Comparison of ENCODE assay signal across 11 cellular contexts in genomic region chr10:93718937-93719725, GRCh38. TPM values are rescaled to one million over a fixed set of nuclear protein-coding genes. Genes with fewer than 3 reads are reported as not detected.
DNase-seq lines count a peak whose midpoint lies in the region; ATAC-seq lines count a peak whose summit lies in the region.
"Had no signal": no experiment of that assay in that cellular context is flagged by ENCODE, and none has a peak within 500 bp of the region (broad histone marks: within the 10 kb centered on the region; RNA-seq: fewer than 3 reads in every experiment).

No MANE protein-coding gene starts in this region.

- no peak overlapping the region for H2BK5ac ChIP-seq in trophoblast cell (ENCODE audit: low read depth, low read length, poor library complexity)

- H2BK120ac ChIP-seq in trophoblast cell (ENCODE audit: insufficient read depth, low read length, poor library complexity) = no peak overlapping the region

- peaks cover 2% of the 10 kb centered on the region for H3K9me3 ChIP-seq in trophoblast cell (ENCODE audit: insufficient read depth, low read depth, low read length)

- no CpG with 5 or more reads among the region's 8 CpGs for WGBS in trophoblast cell (ENCODE audit: extremely low coverage, insufficient coverage, insufficient read length)

- no peaks in the 10 kb centered on the region for H3K79me2 ChIP-seq in trophoblast cell (ENCODE audit: control insufficient read depth, insufficient read depth, low read length, poor library complexity)

- H3K14ac ChIP-seq in trophoblast cell (ENCODE audit: low read length) = no peak overlapping the region

- H2BK12ac ChIP-seq in trophoblast cell (ENCODE audit: low read length) = no peak overlapping the region

- no peaks in the 10 kb centered on the region for H3K27me3 ChIP-seq in trophoblast cell (ENCODE audit: insufficient read depth, low read length)

- H3K36me3 ChIP-seq in trophoblast cell (ENCODE audit: control insufficient read depth in 1 of 2, insufficient read depth in 2 of 2, low read length in 2 of 2) = no peaks in the 10 kb centered on the region

- H3K79me1 ChIP-seq in trophoblast cell (ENCODE audit: low read length) = no peaks in the 10 kb centered on the region

- no peak overlapping the region for H3K4me2 ChIP-seq in trophoblast cell (ENCODE audit: low read length)

- H4K91ac ChIP-seq in trophoblast cell (ENCODE audit: low read depth, low read length) = no peak overlapping the region

- H4K8ac ChIP-seq in trophoblast cell (ENCODE audit: low read depth, low read length) = no peak overlapping the region

- no peak overlapping the region for H2AK5ac ChIP-seq in trophoblast cell (ENCODE audit: low read length)

- peaks cover 2 to 3% of the 10 kb centered on the region in 2 experiments for H3K4me1 ChIP-seq in trophoblast cell (ENCODE audit: control insufficient read depth in 1 of 2, insufficient read depth in 2 of 2, low read length in 2 of 2)

- H3K4ac ChIP-seq in trophoblast cell (ENCODE audit: low read depth, low read length) = no peak overlapping the region

- H2AFZ ChIP-seq in trophoblast cell (ENCODE audit: insufficient read depth, low read length, poor library complexity) = no peak overlapping the region

- ATAC-seq in GM18907 (IDR thresholded peaks at IDR 0.05; ENCODE audit: unreplicated experiment) (peak; percentile 50), GM21825 (IDR thresholded peaks at IDR 0.05; ENCODE audit: unreplicated experiment) (peak; percentile 63)
- ATAC-seq: activated naive CD4-positive, alpha-beta T cell treated with anti-CD3 and anti-CD28 coated beads, Interleukin-2, amount 50 U/mL, for 72 hours; effector memory CD8-positive, alpha-beta T cell had no signal

- no peak overlapping the region for H3K23ac ChIP-seq in trophoblast cell (ENCODE audit: low read length)

- no peak overlapping the region for H3K27ac ChIP-seq in trophoblast cell (ENCODE audit: low read depth, low read length)

- no peak overlapping the region for H4K12ac ChIP-seq in trophoblast cell (ENCODE audit: low read depth, low read length)

- H3K18ac ChIP-seq in trophoblast cell (ENCODE audit: low read length) = no peak overlapping the region

- no peak overlapping the region for H3K9ac ChIP-seq in trophoblast cell (ENCODE audit: low read length)

- DNase-seq in MV-4-11 (lab: John Stamatoyannopoulos, UW) (peak; percentile 79), iPS-NIHi7 (ENCODE audit: extremely low spot score) (peak; percentile 40), NCI-H774 (lab: John Stamatoyannopoulos, UW) (no peak), AG08396 (ENCODE audit: low spot score) (no peak), trophoblast cell (no peak)
- DNase-seq in activated CD8-positive, alpha-beta memory T cell treated with anti-CD3 and anti-CD28 coated beads, Interleukin-2, amount 50 U/mL, for 48 hours = no peak
- DNase-seq: effector memory CD8-positive, alpha-beta T cell; T-helper 9 cell had no signal

- H3K4me3 ChIP-seq in trophoblast cell (ENCODE audit: low read depth, low read length) = no peak overlapping the region

RNA-seq across cellular contexts. Expression of gene FRA10AC1, which starts 16.7 kb away (rescaled TPM):
- polyA plus RNA-seq in trophoblast cell (2013) = 25.0 and 29.0 TPM in 2 replicates

RNA-seq across cellular contexts. Expression of gene LGI1, which starts 38.6 kb away (rescaled TPM):
- polyA plus RNA-seq in trophoblast cell (2013) = 14.4 and 14.6 TPM in 2 replicates

Comparison
In these comparisons a context has a peak if more than half of its experiments do, and no peak if none do; other contexts are left out.
1. DNase-seq: peak in MV-4-11 (single experiment) and iPS-NIHi7 (single experiment); none in activated CD8-positive, alpha-beta memory T cell treated with anti-CD3 and anti-CD28 coated beads, Interleukin-2, amount 50 U/mL, for 48 hours (single experiment), NCI-H774 (single experiment), AG08396 (single experiment) and trophoblast cell (0 of 2).